8 cellular contexts compared by ENCODE assay signal in genomic region chr15:75107905-75108838, GRCh38.
DNase-seq lines count a peak whose midpoint lies in the region; ATAC-seq, FAIRE-seq and TF ChIP-seq lines count a peak whose summit lies in the region.

No MANE protein-coding gene starts in this region.

- no peak overlapping the region for H2AFZ ChIP-seq in PC-9

- H3K9me2 ChIP-seq in PC-9 (ENCODE audit: insufficient read depth), result no peaks in the 10 kb centered on the region

- H3K4me2 ChIP-seq in PC-9, result peak overlapping the region; percentile 70

- DNase-seq in PC-9 (peak; percentile 74 to 85), islet precursor cell (peak; percentile 70), D721Med (ENCODE audit: insufficient read length, low spot score) (no peak), putamen (ENCODE audit: low spot score) (no peak), NCI-H510A treated with DMSO at 0.1 percent for 48 hours (lab: John Stamatoyannopoulos, UW) (no peak)
- peak; percentile 81 for DNase-seq in activated T-helper 2 cell treated with anti-CD3 and anti-CD28 coated beads, Interferon-gamma antibody, Interleukin-2, Interleukin-4, amounts not matched to agents 10 μg/mL and 5 μg/mL and 100 μg/mL, durations not matched to agents 14 hours and 24 hours and 36 hours (ENCODE audit: low spot score)
- peak; percentile 83 for DNase-seq in stimulated activated CD8-positive, alpha-beta memory T cell treated with anti-CD3 and anti-CD28 coated beads, Interleukin-4, amount 100 ng/mL, for 48 hours

- H3K4me3 ChIP-seq in PC-9, result no peak overlapping the region; the same call in 1 of the 2 replicates

- no peaks in the 10 kb centered on the region for H3K36me3 ChIP-seq in PC-9 (ENCODE audit: low read depth)

- POLR2A ChIA-PET in PC-9 (lab: Charles Lee; ENCODE audit: unreplicated experiment), result interaction anchor here (0.6 to 1.0 kb wide), 3 partner anchors 79 to 110 kb away, joined by 4 to 6 read pairs (median 5); partner anchors contain the start of gene C15orf39

- intact Hi-C loops in PC-9 (cut with micrococcal nuclease; ENCODE audit: unreplicated experiment), result loop anchor here (1.0 kb wide), 3 partner anchors 63 to 93 kb away; partner anchors contain the start of gene C15orf39
- intact Hi-C loops in activated T-helper 2 cell treated with anti-CD3 and anti-CD28 coated beads, Interferon-gamma antibody, Interleukin-2, Interleukin-4, amounts not matched to agents 10 μg/mL and 5 μg/mL and 100 μg/mL, durations not matched to agents 14 hours and 24 hours and 36 hours (cut with micrococcal nuclease), result loop anchor here (1.0 kb wide), 5 partner anchors 23 to 94 kb away; no protein-coding TSS in a partner anchor

- H3K27ac ChIP-seq in PC-9, result peak overlapping the region; percentile 99

- peak overlapping the region; percentile 81 for H3K27ac Mint-ChIP-seq in activated T-helper 2 cell treated with anti-CD3 and anti-CD28 coated beads, Interferon-gamma antibody, Interleukin-2, Interleukin-4, amounts not matched to agents 10 μg/mL and 5 μg/mL and 100 μg/mL, durations not matched to agents 14 hours and 24 hours and 36 hours

- H3K27me3 Mint-ChIP-seq in activated T-helper 2 cell treated with anti-CD3 and anti-CD28 coated beads, Interferon-gamma antibody, Interleukin-2, Interleukin-4, amounts not matched to agents 10 μg/mL and 5 μg/mL and 100 μg/mL, durations not matched to agents 14 hours and 24 hours and 36 hours (ENCODE audit: low read depth), result no peaks in the 10 kb centered on the region

- H3K9me3 Mint-ChIP-seq in activated T-helper 2 cell treated with anti-CD3 and anti-CD28 coated beads, Interferon-gamma antibody, Interleukin-2, Interleukin-4, amounts not matched to agents 10 μg/mL and 5 μg/mL and 100 μg/mL, durations not matched to agents 14 hours and 24 hours and 36 hours, result peaks cover 8% of the 10 kb centered on the region

- peak overlapping the region; percentile 38 for H3K4me3 Mint-ChIP-seq in activated T-helper 2 cell treated with anti-CD3 and anti-CD28 coated beads, Interferon-gamma antibody, Interleukin-2, Interleukin-4, amounts not matched to agents 10 μg/mL and 5 μg/mL and 100 μg/mL, durations not matched to agents 14 hours and 24 hours and 36 hours (ENCODE audit: low read depth)

- peaks cover 49% of the 10 kb centered on the region for H3F3A ChIP-seq in PC-9 (ENCODE audit: insufficient read depth, low read depth)

- H4K20me1 ChIP-seq in PC-9 (ENCODE audit: insufficient read depth), result no peaks in the 10 kb centered on the region

- CTCF ChIA-PET in PC-9 (lab: Charles Lee), result interaction anchor here (0.6 to 0.8 kb wide), 5 partner anchors 65 to 93 kb away, joined by 3 to 11 read pairs (median 4); partner anchors contain the start of gene C15orf39

- H3K27me3 ChIP-seq in PC-9 (ENCODE audit: insufficient read depth, low read depth), result no peaks in the 10 kb centered on the region

- peaks cover 89% of the 10 kb centered on the region for H3K4me1 ChIP-seq in PC-9 (replicated peaks; ENCODE audit: insufficient read depth)

- TF ChIP-seq CTCF in PC-9 (conservative IDR thresholded peaks at IDR 0.05), result no peak
- no peak for TF ChIP-seq CTCF in D721Med (IDR thresholded peaks at IDR 0.05; ENCODE audit: insufficient read depth, missing control alignments)

- peak; percentile 31 for ATAC-seq in GM21367 (IDR thresholded peaks at IDR 0.05; ENCODE audit: unreplicated experiment)

- no peaks in the 10 kb centered on the region; the same call in 1 of the 2 replicates for H3K9me3 ChIP-seq in PC-9 (ENCODE audit: insufficient read depth, low read depth)

- TSS peak; percentile 81 for BruUV-seq in PC-9 (replicated peaks; lab: Mats Ljungman, UMichigan)

- H3K79me2 ChIP-seq in PC-9 (ENCODE audit: low read depth), result no peaks in the 10 kb centered on the region

- H3K4me1 Mint-ChIP-seq in activated T-helper 2 cell treated with anti-CD3 and anti-CD28 coated beads, Interferon-gamma antibody, Interleukin-2, Interleukin-4, amounts not matched to agents 10 μg/mL and 5 μg/mL and 100 μg/mL, durations not matched to agents 14 hours and 24 hours and 36 hours (ENCODE audit: low read depth), result peaks cover 64% of the 10 kb centered on the region

- FAIRE-seq in D721Med (lab: Jason Lieb, UNC), result no peak

- peaks cover 14% of the 10 kb centered on the region for H3K36me3 Mint-ChIP-seq in activated T-helper 2 cell treated with anti-CD3 and anti-CD28 coated beads, Interferon-gamma antibody, Interleukin-2, Interleukin-4, amounts not matched to agents 10 μg/mL and 5 μg/mL and 100 μg/mL, durations not matched to agents 14 hours and 24 hours and 36 hours (ENCODE audit: low read depth)

Comparison
In these comparisons a context has a peak if more than half of its experiments do, and no peak if none do; other contexts are left out.
1. DNase-seq: peak in PC-9 (2 of 2), activated T-helper 2 cell treated with anti-CD3 and anti-CD28 coated beads, Interferon-gamma antibody, Interleukin-2, Interleukin-4, amounts not matched to agents 10 μg/mL and 5 μg/mL and 100 μg/mL, durations not matched to agents 14 hours and 24 hours and 36 hours (single experiment), islet precursor cell (single experiment) and stimulated activated CD8-positive, alpha-beta memory T cell treated with anti-CD3 and anti-CD28 coated beads, Interleukin-4, amount 100 ng/mL, for 48 hours (single experiment); none in D721Med (single experiment), putamen (single experiment) and NCI-H510A treated with DMSO at 0.1 percent for 48 hours (single experiment).